30 cellular contexts compared by ENCODE assay signal in genomic region chr7:139441961-139442360, GRCh38. TPM values are rescaled to one million over a fixed set of nuclear protein-coding genes. Genes with fewer than 3 reads are reported as not detected.
DNase-seq lines count a peak whose midpoint lies in the region; ATAC-seq, FAIRE-seq and TF ChIP-seq lines count a peak whose summit lies in the region.
"Had no signal": no experiment of that assay in that cellular context is flagged by ENCODE, and none has a peak within 500 bp of the region (broad histone marks: within the 10 kb centered on the region; RNA-seq: fewer than 3 reads in every experiment).

No MANE protein-coding gene starts in this region.

- H3K27me3 Mint-ChIP-seq in T-helper 1 cell treated with Interleukin-12 subunit alpha and Interleukin-12 subunit beta and Interleukin-4 antibody, amounts not matched to agents 30 μg/mL and 1 μg/mL, for 36 hours (ENCODE audit: low read depth), result no peaks in the 10 kb centered on the region
- H3K27me3 Mint-ChIP-seq in type B pancreatic cell (no peaks in the 10 kb centered on the region), GM23338 (ENCODE audit: insufficient read depth, low read depth, poor library complexity) (peaks cover 3% of the 10 kb centered on the region)
- H3K27me3 Mint-ChIP-seq: activated naive CD4-positive, alpha-beta T cell treated with anti-CD3 and anti-CD28 coated beads, Interleukin-2, amount 50 U/mL, for 24 hours; CD4-positive, alpha-beta memory T cell; T-cell had no signal

- no peaks in the 10 kb centered on the region for H3K9me2 ChIP-seq in GM23338 (ENCODE audit: insufficient read depth)

- CTCF ChIA-PET in RWPE1 (lab: Yijun Ruan, JAX), result no interaction called here

- peaks cover 7% of the 10 kb centered on the region for H3K9me1 ChIP-seq in keratinocyte (ENCODE audit: control insufficient read depth, extremely low read depth, insufficient read depth, low read length)

- no peaks in the 10 kb centered on the region for H3K36me3 Mint-ChIP-seq in T-helper 1 cell treated with Interleukin-12 subunit alpha and Interleukin-12 subunit beta and Interleukin-4 antibody, amounts not matched to agents 30 μg/mL and 1 μg/mL, for 36 hours (ENCODE audit: low read depth)
- H3K36me3 Mint-ChIP-seq in type B pancreatic cell (no peaks in the 10 kb centered on the region), GM23338 (ENCODE audit: low read depth) (no peaks in the 10 kb centered on the region)
- H3K36me3 Mint-ChIP-seq: T-cell had no signal

- no peaks in the 10 kb centered on the region for H3K79me2 ChIP-seq in keratinocyte (ENCODE audit: control insufficient read depth, insufficient read depth, low read length)
- no peaks in the 10 kb centered on the region for H3K79me2 ChIP-seq in GM23338 (replicated peaks; ENCODE audit: insufficient read depth)

- DNase-seq in T-helper 1 cell (no peak), RWPE1 (ENCODE audit: low spot score) (no peak), keratinocyte (ENCODE audit: low read depth, low spot score) (no peak), type B pancreatic cell (ENCODE audit: extremely low spot score, unreplicated experiment) (no peak), GM23338 (ENCODE audit: low spot score) (no peak), SKM-1 treated with dmso at 0.1 percent for 144 hours (lab: John Stamatoyannopoulos, UW; ENCODE audit: unreplicated experiment) (no peak)
- DNase-seq: activated CD4-positive, alpha-beta T cell treated with anti-CD3 and anti-CD28 coated beads, Interleukin-2, amount 50 U/mL, for 48 hours; activated CD4-positive, CD25-positive, alpha-beta regulatory T cell; activated CD8-positive, alpha-beta memory T cell treated with anti-CD3 and anti-CD28 coated beads, Interleukin-2, amount 50 U/mL, for 48 hours; CD4-positive, alpha-beta memory T cell; effector CD8-positive, alpha-beta T cell; erythroblast; foreskin melanocyte; heart right ventricle; Karpas-422; NCI-H524 treated with DMSO at 0.1 percent for 48 hours; sigmoid colon; SJCRH30; stimulated activated naive CD4-positive, alpha-beta T cell; T-cell; testis had no signal

- H3K9me3 ChIP-seq in keratinocyte (ENCODE audit: control insufficient read depth, low read depth, low read length), result no peaks in the 10 kb centered on the region
- H3K9me3 ChIP-seq: HAP-1, heart right ventricle, sigmoid colon, SJCRH30, testis had no signal

- H3K4me1 Mint-ChIP-seq in T-helper 1 cell treated with Interleukin-12 subunit alpha and Interleukin-12 subunit beta and Interleukin-4 antibody, amounts not matched to agents 30 μg/mL and 1 μg/mL, for 36 hours (ENCODE audit: low read depth), result peaks cover 4% of the 10 kb centered on the region
- H3K4me1 Mint-ChIP-seq in type B pancreatic cell (ENCODE audit: unreplicated experiment) (no peaks in the 10 kb centered on the region), GM23338 (no peaks in the 10 kb centered on the region; the same call in 2 of the 3 replicates)
- H3K4me1 Mint-ChIP-seq: activated naive CD4-positive, alpha-beta T cell treated with anti-CD3 and anti-CD28 coated beads, Interleukin-2, amount 50 U/mL, for 24 hours; CD4-positive, alpha-beta memory T cell; T-cell had no signal

- H3K4me2 ChIP-seq in keratinocyte (ENCODE audit: control insufficient read depth, extremely low read depth, insufficient read depth, low read depth, low read length) (peak overlapping the region; percentile 24), GM23338 (no peak overlapping the region)

- H3F3A ChIP-seq in GM23338 (replicated peaks; ENCODE audit: low read depth), result no peaks in the 10 kb centered on the region

- TF ChIP-seq CTCF in RWPE1 (conservative IDR thresholded peaks at IDR 0.05; ENCODE audit: low read depth) (no peak), keratinocyte (optimal IDR thresholded peaks at IDR 0.05 in 1 of 3, IDR thresholded peaks at IDR 0.05 in 1 of 3, conservative IDR thresholded peaks at IDR 0.05 in 1 of 3; ENCODE audit: extremely low read depth in 1 of 3, insufficient read depth in 2 of 3, low read length in 3 of 3) (no peak), type B pancreatic cell (conservative IDR thresholded peaks at IDR 0.05) (no peak), GM23338 (conservative IDR thresholded peaks at IDR 0.05; ENCODE audit: low read depth in 2 of 2) (no peak)

- peak overlapping the region; percentile 55 for H3K27ac Mint-ChIP-seq in T-helper 1 cell treated with Interleukin-12 subunit alpha and Interleukin-12 subunit beta and Interleukin-4 antibody, amounts not matched to agents 30 μg/mL and 1 μg/mL, for 36 hours
- H3K27ac Mint-ChIP-seq in type B pancreatic cell, result peak overlapping the region; percentile 17
- H3K27ac Mint-ChIP-seq in GM23338, result no peak overlapping the region
- H3K27ac Mint-ChIP-seq: activated naive CD4-positive, alpha-beta T cell treated with anti-CD3 and anti-CD28 coated beads, Interleukin-2, amount 50 U/mL, for 24 hours; T-cell had no signal

- no peaks in the 10 kb centered on the region for H4K20me1 ChIP-seq in keratinocyte (ENCODE audit: control insufficient read depth, extremely low read depth, insufficient read depth, low read length)
- no peaks in the 10 kb centered on the region for H4K20me1 ChIP-seq in GM23338 (replicated peaks; ENCODE audit: insufficient read depth)

- dilution Hi-C loops in keratinocyte (cut with MboI; ENCODE audit: extremely low pct_ligation_motif_present, low sequenced_read_pairs), result no loop called here

- H3K36me3 ChIP-seq in keratinocyte (ENCODE audit: control insufficient read depth in 2 of 2, extremely low read depth in 1 of 2, insufficient read depth in 2 of 2, low read length in 2 of 2) (no peaks in the 10 kb centered on the region), GM23338 (ENCODE audit: insufficient read depth) (no peaks in the 10 kb centered on the region)
- H3K36me3 ChIP-seq: HAP-1, heart right ventricle, sigmoid colon, SJCRH30 had no signal

- POLR2A ChIA-PET in RWPE1 (lab: Yijun Ruan, JAX; ENCODE audit: low non-redundant PET), result no interaction called here

- ATAC-seq in GM23338, result no peak
- ATAC-seq in HG02623 (IDR thresholded peaks at IDR 0.05; ENCODE audit: unreplicated experiment), result no peak
- ATAC-seq: heart right ventricle, T-cell had no signal

- FAIRE-seq in keratinocyte (lab: Jason Lieb, UNC), result peak; percentile 99
- FAIRE-seq: A204.1, colon, RCC 7860 had no signal

- peak overlapping the region; percentile 5 for H3K9ac ChIP-seq in keratinocyte (ENCODE audit: control insufficient read depth, extremely low read depth, insufficient read depth, low read length)

- H3K4me3 Mint-ChIP-seq in T-helper 1 cell treated with Interleukin-12 subunit alpha and Interleukin-12 subunit beta and Interleukin-4 antibody, amounts not matched to agents 30 μg/mL and 1 μg/mL, for 36 hours, result no peak overlapping the region
- H3K4me3 Mint-ChIP-seq in type B pancreatic cell (no peak overlapping the region), GM23338 (no peak overlapping the region)
- H3K4me3 Mint-ChIP-seq: activated naive CD4-positive, alpha-beta T cell treated with anti-CD3 and anti-CD28 coated beads, Interleukin-2, amount 50 U/mL, for 24 hours; CD4-positive, alpha-beta memory T cell; T-cell had no signal

- H2AFZ ChIP-seq in keratinocyte (ENCODE audit: control insufficient read depth, low read length) (peak overlapping the region; percentile 4), GM23338 (no peak overlapping the region)

- H3K27me3 ChIP-seq in keratinocyte (ENCODE audit: control insufficient read depth, extremely low read depth, insufficient read depth, low read length) (no peaks in the 10 kb centered on the region), GM23338 (ENCODE audit: insufficient read depth) (no peaks in the 10 kb centered on the region)
- H3K27me3 ChIP-seq: heart right ventricle, sigmoid colon, SJCRH30, testis had no signal

- H3K9me3 Mint-ChIP-seq in T-helper 1 cell treated with Interleukin-12 subunit alpha and Interleukin-12 subunit beta and Interleukin-4 antibody, amounts not matched to agents 30 μg/mL and 1 μg/mL, for 36 hours, result no peaks in the 10 kb centered on the region
- H3K9me3 Mint-ChIP-seq in type B pancreatic cell (no peaks in the 10 kb centered on the region), GM23338 (no peaks in the 10 kb centered on the region)
- H3K9me3 Mint-ChIP-seq: activated naive CD4-positive, alpha-beta T cell treated with anti-CD3 and anti-CD28 coated beads, Interleukin-2, amount 50 U/mL, for 24 hours; CD4-positive, alpha-beta memory T cell; T-cell had no signal

- H3K4me3 ChIP-seq in keratinocyte (ENCODE audit: control insufficient read depth in 2 of 3, extremely low read depth in 1 of 3, insufficient read depth in 2 of 3, low read depth in 1 of 3, low read length in 3 of 3) (no peak overlapping the region), GM23338 (no peak overlapping the region)
- H3K4me3 ChIP-seq: HAP-1, heart right ventricle, sigmoid colon, SJCRH30, testis had no signal

- H3K27ac ChIP-seq in RWPE1, result peak overlapping the region; percentile 41
- peak overlapping the region; percentile 24 for H3K27ac ChIP-seq in keratinocyte (ENCODE audit: control insufficient read depth, insufficient read depth, low read length)
- H3K27ac ChIP-seq in GM23338 (ENCODE audit: low read depth), result no peak overlapping the region
- H3K27ac ChIP-seq: heart right ventricle, sigmoid colon, SJCRH30, testis had no signal

- H3K4me1 ChIP-seq in keratinocyte (ENCODE audit: control insufficient read depth, extremely low read depth, insufficient read depth, low read length) (peaks cover 22% of the 10 kb centered on the region), GM23338 (ENCODE audit: insufficient read depth) (no peaks in the 10 kb centered on the region)
- H3K4me1 ChIP-seq: HAP-1, heart right ventricle, sigmoid colon, SJCRH30, testis had no signal

RNA-seq across cellular contexts. Expression of gene KLRG2, which starts 41.5 kb away (rescaled TPM):
- polyA plus RNA-seq in keratinocyte (0.37 to 3.0 TPM (median 0.63 TPM) in 3 replicates), GM23338 (2016; fragmentation: Nextera tagmentation; extraction: Ambion mirVana) (4.1 and 5.6 TPM in 2 replicates)
- 2.4 TPM for polyA plus RNA-seq in keratinocyte (2011; ENCODE audit: low read depth)
- 0.60 and 0.74 TPM in 2 replicates for polyA plus RNA-seq in keratinocyte (2011; cell fraction: cytosol; rRNA removed)
- polyA plus RNA-seq in keratinocyte (2011; cell fraction: nucleus; rRNA removed), result 0.98 and 1.7 TPM in 2 replicates
- 0.61 and 3.3 TPM in 2 replicates for polyA plus RNA-seq in keratinocyte (2012; ENCODE audit: low replicate concordance)
- 0.13 to 2.0 TPM (median 0.64 TPM) in 3 replicates for polyA minus RNA-seq in keratinocyte
- polyA minus RNA-seq in keratinocyte (2011; cell fraction: cytosol; rRNA and poly(A)+ RNA removed), result 2.7 TPM
- polyA minus RNA-seq in keratinocyte (2011; cell fraction: nucleus; rRNA and poly(A)+ RNA removed), result 2.0 and 2.1 TPM in 2 replicates
- 4.7 and 14.0 TPM in 2 replicates for total RNA-seq in type B pancreatic cell (ENCODE audit: low replicate concordance)
- 42.3 and 46.6 TPM in 2 replicates for total RNA-seq in GM23338 (2014; rRNA removed; shearing (Covaris generic))
- total RNA-seq: CD4-positive, alpha-beta memory T cell; lung microvascular endothelial cell had no signal
- polyA plus RNA-seq: CD4-positive, alpha-beta memory T cell; heart right ventricle; neural cell had no signal
